Comparison of ENCODE assay signal across 8 cellular contexts in genomic region chr5:441996-442334, GRCh38. TPM values are rescaled to one million over a fixed set of nuclear protein-coding genes. Genes with fewer than 3 reads are reported as not detected.
DNase-seq lines count a peak whose midpoint lies in the region; ATAC-seq and TF ChIP-seq lines count a peak whose summit lies in the region.

No MANE protein-coding gene starts in this region.

- H3K36me3 ChIP-seq in ectodermal cell (ENCODE audit: control insufficient read depth, insufficient read depth, low read length) (peaks cover 5% of the 10 kb centered on the region), neural cell (ENCODE audit: insufficient read depth, low read length) (peaks cover 2% of the 10 kb centered on the region)

- TF ChIP-seq EP300 in neural cell (conservative IDR thresholded peaks at IDR 0.05; ENCODE audit: poor library complexity, severe bottlenecking) = no peak

- H3K4me1 ChIP-seq in ectodermal cell (ENCODE audit: control insufficient read depth, insufficient read depth, low read length) = peaks cover 14% of the 10 kb centered on the region

- TF ChIP-seq CTCF in C4-2B (conservative IDR thresholded peaks at IDR 0.05) (no peak), NB4 (IDR thresholded peaks at IDR 0.05; ENCODE audit: low read depth, low read length) (no peak), neural cell (IDR thresholded peaks at IDR 0.05; ENCODE audit: poor library complexity, severe bottlenecking) (no peak)

- H3K9me3 ChIP-seq in ectodermal cell (ENCODE audit: control insufficient read depth, low read length) = no peaks in the 10 kb centered on the region
- no peaks in the 10 kb centered on the region for H3K9me3 ChIP-seq in neural cell (ENCODE audit: low read length)

- H3K27me3 ChIP-seq in ectodermal cell (ENCODE audit: control insufficient read depth, insufficient read depth, low read length, poor library complexity, severe bottlenecking) = no peaks in the 10 kb centered on the region
- no peaks in the 10 kb centered on the region for H3K27me3 ChIP-seq in neural cell (ENCODE audit: insufficient read depth, low read depth, low read length)

- H3K9me2 ChIP-seq in neural cell (ENCODE audit: insufficient read depth, low read length) = no peaks in the 10 kb centered on the region

- peaks cover 24% of the 10 kb centered on the region for H3K79me2 ChIP-seq in neural cell (replicated peaks; ENCODE audit: insufficient read depth, low read length)

- no peaks in the 10 kb centered on the region for H4K20me1 ChIP-seq in neural cell (ENCODE audit: insufficient read depth)

- peak overlapping the region; percentile 87 for H3K9ac ChIP-seq in neural cell (ENCODE audit: low read length)

- TF ChIP-seq POLR2A in NB4 (IDR thresholded peaks at IDR 0.05; ENCODE audit: extremely low read depth, insufficient read length) = no peak

- H3K27ac ChIP-seq in C4-2B = peak overlapping the region; percentile 76
- no peak overlapping the region for H3K27ac ChIP-seq in ectodermal cell (ENCODE audit: insufficient read depth, low read depth, low read length, poor library complexity, severe bottlenecking)
- H3K27ac ChIP-seq in neural cell (ENCODE audit: low read length) = no peak overlapping the region

- peak overlapping the region; percentile 88 for H3K4me3 ChIP-seq in NB4 (ENCODE audit: low read depth, low read length)
- peak overlapping the region; percentile 95 for H3K4me3 ChIP-seq in ectodermal cell (ENCODE audit: insufficient read depth, low read depth, low read length)
- H3K4me3 ChIP-seq in neural cell (ENCODE audit: low read length) = peak overlapping the region; percentile 99

- no peaks in the 10 kb centered on the region for H3F3A ChIP-seq in neural cell (ENCODE audit: insufficient read depth, low read length, poor library complexity, severe bottlenecking)

- peak overlapping the region; percentile 85 for H2AFZ ChIP-seq in neural cell (ENCODE audit: low read depth, low read length)

- DNase-seq in NB4 (ENCODE audit: low read depth) (no peak), NCI-H187 treated with DMSO at 0.1 percent for 48 hours (lab: John Stamatoyannopoulos, UW) (no peak), NCI-H748 treated with DMSO at 0.1 percent for 48 hours (lab: John Stamatoyannopoulos, UW) (no peak)
- DNase-seq in stimulated activated naive CD4-positive, alpha-beta T cell (lab: John Stamatoyannopoulos, UW) = no peak

- 88 to 90% methylated on average over 5 of the region's 5 CpGs for WGBS in ectodermal cell, 2 experiments

- TF ChIP-seq RAD21 in neural cell (conservative IDR thresholded peaks at IDR 0.05) = no peak

- no peak for ATAC-seq in GM21515 (IDR thresholded peaks at IDR 0.05; ENCODE audit: unreplicated experiment)

- peak overlapping the region; percentile 83 for H3K4me2 ChIP-seq in neural cell (ENCODE audit: low read length)

TF ChIP-seq in neural cell, 6 proteins besides CTCF, POLR2A, EP300 and RAD21:
- TF ChIP-seq REST (IDR thresholded peaks at IDR 0.05; ENCODE audit: borderline replicate concordance) = no peak
- TF ChIP-seq MXI1 (conservative IDR thresholded peaks at IDR 0.05; ENCODE audit: poor library complexity, severe bottlenecking) = no peak

RNA-seq across cellular contexts. Expression of gene EXOC3, which starts 1.0 kb away (rescaled TPM):
- polyA plus RNA-seq in ectodermal cell (2013, experiment 1 of 4) = 46.1 TPM
- 49.3 TPM for polyA plus RNA-seq in ectodermal cell (2013, experiment 2 of 4)
- polyA plus RNA-seq in ectodermal cell (2013, experiment 3 of 4) = 36.6 TPM
- polyA plus RNA-seq in ectodermal cell (2013, experiment 4 of 4) = 43.0 TPM
- polyA plus RNA-seq in neural cell = 27.7 and 33.6 TPM in 2 replicates
- 35.1 and 38.1 TPM in 2 replicates for polyA minus RNA-seq in neural cell
